ENCODE assay signal across 8 cellular contexts in the genomic region with DNA sequence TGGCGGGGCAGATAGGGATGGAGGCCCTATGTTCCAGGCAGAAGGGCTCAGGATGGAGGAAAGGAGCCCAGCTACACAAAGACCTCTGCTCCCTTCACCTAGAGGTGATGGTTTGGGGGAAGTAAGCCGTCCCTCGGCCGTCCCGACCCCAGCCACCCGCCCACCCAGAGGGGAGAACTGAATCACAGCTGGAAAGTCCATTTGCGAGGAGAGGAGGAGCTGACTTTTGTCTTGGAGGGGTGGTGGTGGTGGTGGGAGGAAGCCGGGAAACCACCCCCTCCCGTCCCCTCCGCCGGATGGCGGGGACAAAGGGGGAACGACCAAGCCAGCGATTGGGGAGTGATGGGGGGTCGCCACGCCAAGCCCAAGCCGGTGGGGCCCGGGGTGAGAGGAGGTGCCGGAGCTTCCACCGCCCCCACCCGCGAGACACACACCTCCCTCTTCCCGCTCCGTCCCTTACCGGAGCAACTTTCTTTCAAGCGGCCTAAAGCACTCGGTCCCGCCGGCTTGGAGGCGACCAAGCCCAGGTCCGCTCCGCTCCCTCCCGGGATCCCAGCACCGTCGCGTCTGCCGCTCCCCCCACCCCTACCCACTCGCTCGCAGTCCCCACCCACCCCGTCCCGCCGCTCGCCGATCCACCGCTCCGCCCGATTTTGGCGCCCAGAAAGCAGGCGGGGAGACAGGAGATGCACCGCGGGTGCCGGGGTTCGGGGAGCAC. TPM values are rescaled to one million over a fixed set of nuclear protein-coding genes. Genes with fewer than 3 reads are reported as not detected.
DNase-seq lines count a peak whose midpoint lies in the region; ATAC-seq and TF ChIP-seq lines count a peak whose summit lies in the region.

No MANE protein-coding gene starts in this region.

- H3K9ac ChIP-seq in OCI-LY3 (ENCODE audit: low read length), result peak overlapping the region; percentile 100

- peaks cover 69% of the 10 kb centered on the region for H3K4me1 Mint-ChIP-seq in activated naive CD4-positive, alpha-beta T cell treated with anti-CD3 and anti-CD28 coated beads, Interleukin-2, amount 10 ng/mL, durations not matched to agents 7 days and 5 days

- WGBS in heart right ventricle, 2 donors, result 1% methylated on average over 42 to 53 of the region's 53 CpGs

- peak; percentile 54 for DNase-seq in activated naive CD4-positive, alpha-beta T cell treated with anti-CD3 and anti-CD28 coated beads, Interleukin-2, amount 10 ng/mL, durations not matched to agents 7 days and 5 days
- peak in 1 of 2 donors; percentile 62 for DNase-seq in heart right ventricle
- DNase-seq in sciatic nerve (ENCODE audit: low spot score), result peak; percentile 75
- DNase-seq in NCI-H446 (lab: John Stamatoyannopoulos, UW), result no peak

- peaks cover 92% of the 10 kb centered on the region for H3K79me2 ChIP-seq in OCI-LY3 (ENCODE audit: low read length)

- H3K4me1 ChIP-seq in OCI-LY3 (ENCODE audit: low read length), result peaks cover 57% of the 10 kb centered on the region
- H3K4me1 ChIP-seq in heart right ventricle, result peaks cover 34 to 89% (median 82%) of the 10 kb centered on the region in 9 donors

- CTCF ChIA-PET in activated naive CD4-positive, alpha-beta T cell treated with anti-CD3 and anti-CD28 coated beads, Interleukin-2, amount 10 ng/mL, durations not matched to agents 7 days and 5 days (lab: Charles Lee), result interaction anchor here (0.8 to 12.7 kb wide), 9 partner anchors 8 to 44 kb away, joined by 3 to 98 read pairs (median 5); a partner anchor contains a TSS

- H3K27ac ChIP-seq in OCI-LY3 (ENCODE audit: low read length), result peak overlapping the region; percentile 89
- H3K27ac ChIP-seq in heart right ventricle, result peak overlapping the region; percentile 86 to 99 (median 96)

- peaks cover 38% of the 10 kb centered on the region for H3K36me3 ChIP-seq in OCI-LY3 (replicated peaks; ENCODE audit: low read depth, low read length)
- peaks cover 0 to 19% (median 0%) of the 10 kb centered on the region in 9 donors for H3K36me3 ChIP-seq in heart right ventricle

- peaks cover 47% of the 10 kb centered on the region for H4K20me1 ChIP-seq in OCI-LY3 (ENCODE audit: insufficient read depth, low read length)

- H3K27me3 ChIP-seq in OCI-LY3 (ENCODE audit: low read depth, low read length) (no peaks in the 10 kb centered on the region), heart right ventricle (no peaks in the 10 kb centered on the region)

- intact Hi-C loops in heart right ventricle (cut with DNase I), result loop anchor here in 5 of 10 donors (2.0 to 5.0 kb wide), 3 partner anchors 15 to 35 kb away; a partner anchor contains a TSS
- intact Hi-C loops in sciatic nerve (cut with DNase I), result no loop called here

- H3K4me3 ChIP-seq in OCI-LY3 (ENCODE audit: low read length), result peak overlapping the region; percentile 95
- H3K4me3 ChIP-seq in heart right ventricle, result peak overlapping the region; percentile 66 to 97 (median 88)

- H3K9me3 ChIP-seq in OCI-LY3 (ENCODE audit: insufficient read depth, low read length) (no peaks in the 10 kb centered on the region), heart right ventricle (no peaks in the 10 kb centered on the region)

- peaks cover 46% of the 10 kb centered on the region for H3K36me3 Mint-ChIP-seq in activated naive CD4-positive, alpha-beta T cell treated with anti-CD3 and anti-CD28 coated beads, Interleukin-2, amount 10 ng/mL, durations not matched to agents 7 days and 5 days

- H2AFZ ChIP-seq in OCI-LY3 (ENCODE audit: low read depth, low read length), result no peak overlapping the region

- TF ChIP-seq POLR2A in GM19099 (IDR thresholded peaks at IDR 0.05; ENCODE audit: extremely low read depth, insufficient read length, low read depth), result peak; percentile 36

- ATAC-seq in heart right ventricle (peak; percentile 29 to 63 (median 52)), sciatic nerve (peak; percentile 54), GM21528 (IDR thresholded peaks at IDR 0.05; ENCODE audit: low FRiP score, unreplicated experiment) (no peak), GM21786 (IDR thresholded peaks at IDR 0.05; ENCODE audit: unreplicated experiment) (no peak)

- peak overlapping the region; percentile 89 for H3K27ac Mint-ChIP-seq in activated naive CD4-positive, alpha-beta T cell treated with anti-CD3 and anti-CD28 coated beads, Interleukin-2, amount 10 ng/mL, durations not matched to agents 7 days and 5 days

- no peaks in the 10 kb centered on the region for H3K9me3 Mint-ChIP-seq in activated naive CD4-positive, alpha-beta T cell treated with anti-CD3 and anti-CD28 coated beads, Interleukin-2, amount 10 ng/mL, durations not matched to agents 7 days and 5 days

- TF ChIP-seq CTCF in OCI-LY3 (IDR thresholded peaks at IDR 0.05; ENCODE audit: low read depth, low read length) (no peak), heart right ventricle (IDR thresholded peaks at IDR 0.05) (no peak)

- peak overlapping the region; percentile 95 for H3K4me2 ChIP-seq in OCI-LY3 (ENCODE audit: low read length)

- no peaks in the 10 kb centered on the region for H3K27me3 Mint-ChIP-seq in activated naive CD4-positive, alpha-beta T cell treated with anti-CD3 and anti-CD28 coated beads, Interleukin-2, amount 10 ng/mL, durations not matched to agents 7 days and 5 days

- H3K4me3 Mint-ChIP-seq in activated naive CD4-positive, alpha-beta T cell treated with anti-CD3 and anti-CD28 coated beads, Interleukin-2, amount 10 ng/mL, durations not matched to agents 7 days and 5 days, result peak overlapping the region; percentile 100

RNA-seq across cellular contexts. Expression of a gene that starts 0.6 kb away (rescaled TPM):
- total RNA-seq in heart right ventricle (10 to 100 TPM; 48.6 to 79.8 (median 58.2) TPM), sciatic nerve (196 TPM)
- polyA plus RNA-seq in heart right ventricle, result 10 to 100 TPM; 22.7 to 38.0 TPM

RNA-seq across cellular contexts. Expression of a gene that starts 36.3 kb away (rescaled TPM):
- total RNA-seq in heart right ventricle (not detected), sciatic nerve (not detected)
- under 1 TPM in 1 of 2 donors, not detected in 1; 0.04 TPM for polyA plus RNA-seq in heart right ventricle

RNA-seq across cellular contexts. Expression of a gene that starts 43.0 kb away (rescaled TPM):
- total RNA-seq in heart right ventricle (100 to 1,000 TPM in 2 of 10 donors, 10 to 100 TPM in 8; 70.3 to 124 (median 73.7) TPM), sciatic nerve (126 TPM)
- 100 to 1,000 TPM in 1 of 2 donors, 10 to 100 TPM in 1; 66.1 to 322 TPM for polyA plus RNA-seq in heart right ventricle

RNA-seq across cellular contexts. Expression of a gene that starts 43.6 kb away (rescaled TPM):
- total RNA-seq in heart right ventricle, result 10 to 100 TPM; 17.6 to 30.3 (median 22.0) TPM
- 10 to 100 TPM; 14.3 to 33.8 TPM for polyA plus RNA-seq in heart right ventricle
- total RNA-seq in sciatic nerve, result 65.4 TPM

Comparison
In these comparisons a context has a peak if more than half of its experiments do, and no peak if none do; other contexts are left out.
1. DNase-seq: peak in activated naive CD4-positive, alpha-beta T cell treated with anti-CD3 and anti-CD28 coated beads, Interleukin-2, amount 10 ng/mL, durations not matched to agents 7 days and 5 days (single experiment) and sciatic nerve (single experiment); none in NCI-H446 (0 of 2).
2. ATAC-seq: peak in heart right ventricle (8 of 8) and sciatic nerve (single experiment); none in GM21528 (single experiment) and GM21786 (single experiment).